ENCODE assay signal across 22 cellular contexts in genomic region chr4:24195976-24196736, GRCh38.
DNase-seq lines count a peak whose midpoint lies in the region; ATAC-seq and TF ChIP-seq lines count a peak whose summit lies in the region.
"Had no signal": no experiment of that assay in that cellular context is flagged by ENCODE, and none has a peak within 500 bp of the region (broad histone marks: within the 10 kb centered on the region; RNA-seq: fewer than 3 reads in every experiment).

No MANE protein-coding gene starts in this region.

- H3K27ac Mint-ChIP-seq in GM23338 (no peak overlapping the region), neural progenitor cell (no peak overlapping the region)
- H3K27ac Mint-ChIP-seq: activated CD4-positive, alpha-beta T cell treated with anti-CD3 and anti-CD28 coated beads, Interleukin-2, amount 10 ng/mL, durations not matched to agents 7 days and 5 days; activated naive CD4-positive, alpha-beta T cell treated with anti-CD3 and anti-CD28 coated beads, Interleukin-2, amount 10 ng/mL, durations not matched to agents 7 days and 5 days had no signal

- peaks cover 10% of the 10 kb centered on the region; the same call in 2 of the 3 replicates for H3K4me1 Mint-ChIP-seq in GM23338
- H3K4me1 Mint-ChIP-seq in neural progenitor cell, result peaks cover under 1% of the 10 kb centered on the region
- H3K4me1 Mint-ChIP-seq: activated CD4-positive, alpha-beta T cell treated with anti-CD3 and anti-CD28 coated beads, Interleukin-2, amount 10 ng/mL, durations not matched to agents 7 days and 5 days; activated naive CD4-positive, alpha-beta T cell treated with anti-CD3 and anti-CD28 coated beads, Interleukin-2, amount 10 ng/mL, durations not matched to agents 7 days and 5 days had no signal

- intact Hi-C loops in left cardiac atrium (cut with DNase I), result loop anchor here in 1 of 2 donors (10.0 kb wide), 1 partner anchor 261 kb away; no protein-coding TSS in a partner anchor

- H3K36me3 ChIP-seq in GM23338 (ENCODE audit: insufficient read depth), result no peaks in the 10 kb centered on the region
- no peaks in the 10 kb centered on the region for H3K36me3 ChIP-seq in neural progenitor cell
- no peaks in the 10 kb centered on the region for H3K36me3 ChIP-seq in gastroesophageal sphincter

- H3K9ac ChIP-seq in neural progenitor cell, result no peak overlapping the region
- H3K9ac ChIP-seq: SK-N-SH had no signal

- H2AFZ ChIP-seq in GM23338 (no peak overlapping the region), neural progenitor cell (replicated peaks) (no peak overlapping the region)
- H2AFZ ChIP-seq: PC-9 had no signal

- H3K9me3 ChIP-seq in neural progenitor cell (ENCODE audit: low read depth) (no peaks in the 10 kb centered on the region), gastroesophageal sphincter (no peaks in the 10 kb centered on the region)
- H3K9me3 ChIP-seq: Caco-2, SK-N-SH had no signal

- H4K20me1 ChIP-seq in GM23338 (replicated peaks; ENCODE audit: insufficient read depth), result no peaks in the 10 kb centered on the region
- H4K20me1 ChIP-seq in neural progenitor cell (ENCODE audit: low read depth), result no peaks in the 10 kb centered on the region

- H3F3A ChIP-seq in GM23338 (replicated peaks; ENCODE audit: low read depth) (no peaks in the 10 kb centered on the region), neural progenitor cell (ENCODE audit: low read depth) (no peaks in the 10 kb centered on the region)

- H3K4me1 ChIP-seq in GM23338 (ENCODE audit: insufficient read depth) (peaks cover 5% of the 10 kb centered on the region; the same call in 1 of the 2 replicates), neural progenitor cell (no peaks in the 10 kb centered on the region), gastroesophageal sphincter (no peaks in the 10 kb centered on the region)
- H3K4me1 ChIP-seq: Caco-2 had no signal

- no peak for TF ChIP-seq POLR2A in gastroesophageal sphincter (IDR thresholded peaks at IDR 0.05)

- no peak overlapping the region for H3K27ac ChIP-seq in GM23338 (ENCODE audit: low read depth)
- H3K27ac ChIP-seq in VCaP, result no peak overlapping the region
- no peak overlapping the region for H3K27ac ChIP-seq in neural progenitor cell
- H3K27ac ChIP-seq in gastroesophageal sphincter, result no peak overlapping the region
- H3K27ac ChIP-seq: dorsolateral prefrontal cortex, PC-9, skin epidermis had no signal

- no peak overlapping the region for H3K4me3 ChIP-seq in GM23338
- H3K4me3 ChIP-seq in neural progenitor cell, result no peak overlapping the region
- no peak overlapping the region for H3K4me3 ChIP-seq in gastroesophageal sphincter
- H3K4me3 ChIP-seq: dorsolateral prefrontal cortex, PC-9, skin epidermis had no signal

- WGBS in gastroesophageal sphincter (ENCODE audit: low coverage in 1 of 2), 2 donors, result 71 to 78% methylated on average over 3 of the region's 3 CpGs

- H3K9me3 Mint-ChIP-seq in GM23338 (no peaks in the 10 kb centered on the region), neural progenitor cell (no peaks in the 10 kb centered on the region)
- H3K9me3 Mint-ChIP-seq: activated CD4-positive, alpha-beta T cell treated with anti-CD3 and anti-CD28 coated beads, Interleukin-2, amount 10 ng/mL, durations not matched to agents 7 days and 5 days; activated naive CD4-positive, alpha-beta T cell treated with anti-CD3 and anti-CD28 coated beads, Interleukin-2, amount 10 ng/mL, durations not matched to agents 7 days and 5 days had no signal

- H3K27me3 ChIP-seq in GM23338 (ENCODE audit: insufficient read depth) (no peaks in the 10 kb centered on the region), neural progenitor cell (no peaks in the 10 kb centered on the region), gastroesophageal sphincter (no peaks in the 10 kb centered on the region)
- H3K27me3 ChIP-seq: dorsolateral prefrontal cortex had no signal

- H3K4me2 ChIP-seq in GM23338 (no peak overlapping the region), neural progenitor cell (no peak overlapping the region)
- H3K4me2 ChIP-seq: PC-9, SK-N-SH had no signal

- ATAC-seq in GM23338, result peak; percentile 57; the same call in 2 of the 3 replicates
- ATAC-seq in left cardiac atrium, result peak; percentile 25 to 65
- ATAC-seq in gastroesophageal sphincter, result no peak

- no peaks in the 10 kb centered on the region for H3K27me3 Mint-ChIP-seq in GM23338 (ENCODE audit: insufficient read depth, low read depth, poor library complexity)
- H3K27me3 Mint-ChIP-seq in neural progenitor cell (ENCODE audit: insufficient read depth, low read depth), result peaks cover 3% of the 10 kb centered on the region
- H3K27me3 Mint-ChIP-seq: activated CD4-positive, alpha-beta T cell treated with anti-CD3 and anti-CD28 coated beads, Interleukin-2, amount 10 ng/mL, durations not matched to agents 7 days and 5 days; activated naive CD4-positive, alpha-beta T cell treated with anti-CD3 and anti-CD28 coated beads, Interleukin-2, amount 10 ng/mL, durations not matched to agents 7 days and 5 days had no signal

- peak in 1 of 2 experiments; percentile 40; a peak in 3 of 4 replicates for TF ChIP-seq CTCF in GM23338 (conservative IDR thresholded peaks at IDR 0.05; ENCODE audit: low read depth in 2 of 2)
- peak; percentile 31; the same call in 1 of the 2 replicates for TF ChIP-seq CTCF in VCaP (conservative IDR thresholded peaks at IDR 0.05)
- peak; percentile 16 for TF ChIP-seq CTCF in neural progenitor cell (IDR thresholded peaks at IDR 0.05)
- TF ChIP-seq CTCF in gastroesophageal sphincter (IDR thresholded peaks at IDR 0.05), result no peak

- H3K36me3 Mint-ChIP-seq in GM23338 (ENCODE audit: low read depth), result no peaks in the 10 kb centered on the region
- H3K36me3 Mint-ChIP-seq in neural progenitor cell, result no peaks in the 10 kb centered on the region
- H3K36me3 Mint-ChIP-seq: activated naive CD4-positive, alpha-beta T cell treated with anti-CD3 and anti-CD28 coated beads, Interleukin-2, amount 10 ng/mL, durations not matched to agents 7 days and 5 days had no signal

- H3K79me2 ChIP-seq in GM23338 (replicated peaks; ENCODE audit: insufficient read depth) (no peaks in the 10 kb centered on the region), neural progenitor cell (ENCODE audit: low read depth) (no peaks in the 10 kb centered on the region)

- H3K4me3 Mint-ChIP-seq in GM23338 (no peak overlapping the region), neural progenitor cell (no peak overlapping the region)
- H3K4me3 Mint-ChIP-seq: activated CD4-positive, alpha-beta T cell treated with anti-CD3 and anti-CD28 coated beads, Interleukin-2, amount 10 ng/mL, durations not matched to agents 7 days and 5 days; activated naive CD4-positive, alpha-beta T cell treated with anti-CD3 and anti-CD28 coated beads, Interleukin-2, amount 10 ng/mL, durations not matched to agents 7 days and 5 days had no signal

- DNase-seq in GM23338 (ENCODE audit: low spot score), result peak; percentile 18
- peak; percentile 26 for DNase-seq in left cardiac atrium
- no peak for DNase-seq in neural progenitor cell (ENCODE audit: low spot score)
- DNase-seq in stimulated activated CD4-positive, alpha-beta T cell treated with anti-CD3 and anti-CD28 coated beads, Interleukin-2, amount 100 ng/mL, for 48 hours, result no peak
- DNase-seq in AG08395 (ENCODE audit: low spot score), result no peak
- no peak for DNase-seq in kidney glomerular epithelial cell (lab: John Stamatoyannopoulos, UW)
- DNase-seq: activated CD4-positive, alpha-beta T cell treated with anti-CD3 and anti-CD28 coated beads, Interleukin-2, amount 10 ng/mL, durations not matched to agents 7 days and 5 days; activated naive CD4-positive, alpha-beta T cell treated with anti-CD3 and anti-CD28 coated beads, Interleukin-2, amount 10 ng/mL, durations not matched to agents 7 days and 5 days; dorsolateral prefrontal cortex; MV-4-11; NCI-H2081 treated with DMSO at 0.1 percent for 48 hours; NCI-H526; occipital lobe; PC-9; SK-N-SH; stimulated activated CD4-positive, alpha-beta T cell treated with anti-CD3 and anti-CD28 coated beads, Interleukin-4, amount 100 ng/mL, for 4 hours; stimulated activated CD8-positive, alpha-beta memory T cell treated with anti-CD3 and anti-CD28 coated beads, Interleukin-4, amount 100 ng/mL, for 48 hours; substantia nigra had no signal

- H3K9me2 ChIP-seq in GM23338 (ENCODE audit: insufficient read depth), result no peaks in the 10 kb centered on the region
- H3K9me2 ChIP-seq: SK-N-SH had no signal

- no peak for TF ChIP-seq EP300 in gastroesophageal sphincter (IDR thresholded peaks at IDR 0.05)

Comparison
In these comparisons a context has a peak if more than half of its experiments do, and no peak if none do; other contexts are left out.
1. DNase-seq: peak in GM23338 (single experiment) and left cardiac atrium (single experiment); none in neural progenitor cell (single experiment), stimulated activated CD4-positive, alpha-beta T cell treated with anti-CD3 and anti-CD28 coated beads, Interleukin-2, amount 100 ng/mL, for 48 hours (0 of 2), AG08395 (single experiment) and kidney glomerular epithelial cell (single experiment).
2. CTCF ChIP-seq: peak in VCaP (single experiment) and neural progenitor cell (single experiment); none in gastroesophageal sphincter (0 of 4).